ENCODE assay signal across 1 cellular context in genomic region chr22:50199836-50200332, GRCh38.
TF ChIP-seq lines count a peak whose summit lies in the region.

No MANE protein-coding gene starts in this region.

TF ChIP-seq in WTC11, 78 proteins besides CTCF, POLR2A, EP300 and RAD21 (continued from another document and continues in another):
- TF ChIP-seq ZNF281 (CRISPR knock-in tag; IDR thresholded peaks at IDR 0.05) (no peak), MLX (CRISPR knock-in tag; IDR thresholded peaks at IDR 0.05) (no peak), PRDM15 (CRISPR knock-in tag; IDR thresholded peaks at IDR 0.05) (no peak), CREB1 (CRISPR knock-in tag; IDR thresholded peaks at IDR 0.05) (0 out of 2 replicates have a peak, but pooled peaks have one; percentile 13), USF1 (CRISPR knock-in tag; IDR thresholded peaks at IDR 0.05) (no peak), RELA (CRISPR knock-in tag; IDR thresholded peaks at IDR 0.05; ENCODE audit: borderline replicate concordance) (no peak), TP53 (CRISPR knock-in tag; IDR thresholded peaks at IDR 0.05) (0 out of 2 replicates have a peak, but pooled peaks have one; percentile 44), E2F1 (CRISPR knock-in tag; IDR thresholded peaks at IDR 0.05) (no peak), ESRRA (CRISPR knock-in tag; IDR thresholded peaks at IDR 0.05; ENCODE audit: borderline replicate concordance) (0 out of 2 replicates have a peak, but pooled peaks have one; percentile 39), ARID4B (CRISPR knock-in tag; IDR thresholded peaks at IDR 0.05; ENCODE audit: borderline replicate concordance) (0 out of 2 replicates have a peak, but pooled peaks have one; percentile 23), AFF4 (CRISPR knock-in tag; IDR thresholded peaks at IDR 0.05; ENCODE audit: borderline replicate concordance) (no peak), E2F4 (CRISPR knock-in tag; IDR thresholded peaks at IDR 0.05; ENCODE audit: borderline replicate concordance, low read depth) (no peak), PRRX2 (CRISPR knock-in tag; IDR thresholded peaks at IDR 0.05) (no peak), MXD4 (CRISPR knock-in tag; IDR thresholded peaks at IDR 0.05; ENCODE audit: borderline replicate concordance) (no peak), NR3C1 (CRISPR knock-in tag; conservative IDR thresholded peaks at IDR 0.05; ENCODE audit: low read depth) (no peak), NFATC4 (CRISPR knock-in tag; IDR thresholded peaks at IDR 0.05) (no peak), TEAD4 (CRISPR knock-in tag; IDR thresholded peaks at IDR 0.05) (no peak), EMX1 (CRISPR knock-in tag; IDR thresholded peaks at IDR 0.05) (0 out of 2 replicates have a peak, but pooled peaks have one; percentile 63), RORB (CRISPR knock-in tag; IDR thresholded peaks at IDR 0.05) (no peak), SOX15 (CRISPR knock-in tag; IDR thresholded peaks at IDR 0.05) (no peak), NR2C2 (CRISPR knock-in tag; IDR thresholded peaks at IDR 0.05) (no peak), ETV6 (CRISPR knock-in tag; IDR thresholded peaks at IDR 0.05) (0 out of 2 replicates have a peak, but pooled peaks have one; percentile 33), PREB (CRISPR knock-in tag; IDR thresholded peaks at IDR 0.05; ENCODE audit: borderline replicate concordance) (no peak), JUN (CRISPR knock-in tag; IDR thresholded peaks at IDR 0.05) (no peak), FOXJ3 (CRISPR knock-in tag; IDR thresholded peaks at IDR 0.05; ENCODE audit: borderline replicate concordance) (no peak), ATF2 (CRISPR knock-in tag; IDR thresholded peaks at IDR 0.05; ENCODE audit: borderline replicate concordance, low read depth) (no peak), HMGXB4 (CRISPR knock-in tag; IDR thresholded peaks at IDR 0.05) (no peak)
